ENCODE assay signal across 1 cellular context in the genomic region with DNA sequence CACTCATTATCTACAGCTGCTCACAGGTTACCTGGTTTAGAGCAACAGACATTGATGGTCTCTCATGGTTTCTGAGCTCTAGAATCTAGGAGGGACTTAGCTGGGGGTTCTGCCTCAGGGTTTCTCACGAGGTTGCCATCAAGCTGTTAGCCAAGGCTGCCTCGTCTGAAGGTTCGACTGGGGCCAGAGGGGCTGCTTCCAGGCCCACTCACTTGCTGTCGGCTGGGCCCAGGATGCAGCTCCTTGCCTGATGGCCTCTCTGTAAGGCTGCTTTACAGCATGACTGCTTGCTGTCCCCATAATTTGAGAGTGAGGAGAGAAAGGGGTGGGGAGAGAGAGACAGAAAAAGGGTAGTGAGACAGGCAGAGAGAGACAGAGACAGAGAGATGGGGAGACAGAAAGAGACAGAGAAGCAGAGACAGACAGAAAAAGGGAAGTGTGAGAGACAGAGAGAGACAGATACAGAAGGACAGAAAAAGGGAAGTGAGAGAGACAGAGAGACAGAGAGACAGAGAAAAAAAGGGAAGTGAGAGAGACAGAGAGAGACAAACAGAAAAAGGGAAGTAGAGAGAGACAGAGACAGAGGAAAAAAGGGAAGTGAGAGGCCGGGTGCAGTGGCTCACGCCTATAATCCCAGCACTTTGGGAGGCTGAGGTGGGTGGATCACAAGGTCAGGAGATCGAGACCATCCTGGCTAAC.
A peak's percentile ranks its signal among the peaks of the same experiment; 100 is the strongest.
TF ChIP-seq lines count a peak whose summit lies in the region.

No MANE protein-coding gene starts in this region.

TF ChIP-seq in K562, 482 proteins besides CTCF, POLR2A, EP300 and RAD21 (continued from another document):
- peak; percentile 86 for TF ChIP-seq SMARCA4 (IDR thresholded peaks at IDR 0.05)
- no peak for TF ChIP-seq ZBED1 (IDR thresholded peaks at IDR 0.05)
- no peak for TF ChIP-seq PTRF (tag; IDR thresholded peaks at IDR 0.05)
- no peak for TF ChIP-seq HDAC8 (tag; IDR thresholded peaks at IDR 0.05)
- TF ChIP-seq, protein P1, sequence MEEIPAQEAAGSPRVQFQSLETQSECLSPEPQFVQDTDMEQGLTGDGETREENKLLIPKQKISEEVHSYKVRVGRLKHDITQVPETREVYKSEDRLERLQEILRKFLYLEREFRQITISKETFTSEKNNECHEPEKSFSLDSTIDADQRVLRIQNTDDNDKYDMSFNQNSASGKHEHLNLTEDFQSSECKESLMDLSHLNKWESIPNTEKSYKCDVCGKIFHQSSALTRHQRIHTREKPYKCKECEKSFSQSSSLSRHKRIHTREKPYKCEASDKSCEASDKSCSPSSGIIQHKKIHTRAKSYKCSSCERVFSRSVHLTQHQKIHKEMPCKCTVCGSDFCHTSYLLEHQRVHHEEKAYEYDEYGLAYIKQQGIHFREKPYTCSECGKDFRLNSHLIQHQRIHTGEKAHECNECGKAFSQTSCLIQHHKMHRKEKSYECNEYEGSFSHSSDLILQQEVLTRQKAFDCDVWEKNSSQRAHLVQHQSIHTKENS (CRISPR knock-in tag; IDR thresholded peaks at IDR 0.05): no peak
- TF ChIP-seq, protein P2, sequence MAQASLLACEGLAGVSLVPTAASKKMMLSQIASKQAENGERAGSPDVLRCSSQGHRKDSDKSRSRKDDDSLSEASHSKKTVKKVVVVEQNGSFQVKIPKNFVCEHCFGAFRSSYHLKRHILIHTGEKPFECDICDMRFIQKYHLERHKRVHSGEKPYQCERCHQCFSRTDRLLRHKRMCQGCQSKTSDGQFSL (CRISPR knock-in tag; IDR thresholded peaks at IDR 0.05): no peak
- TF ChIP-seq, protein P2 (tag; IDR thresholded peaks at IDR 0.05): no peak
- TF ChIP-seq ETV5 (CRISPR knock-in tag; IDR thresholded peaks at IDR 0.05; ENCODE audit: low read depth): no peak
